Comparison of ENCODE assay signal across 10 cellular contexts in the genomic region with DNA sequence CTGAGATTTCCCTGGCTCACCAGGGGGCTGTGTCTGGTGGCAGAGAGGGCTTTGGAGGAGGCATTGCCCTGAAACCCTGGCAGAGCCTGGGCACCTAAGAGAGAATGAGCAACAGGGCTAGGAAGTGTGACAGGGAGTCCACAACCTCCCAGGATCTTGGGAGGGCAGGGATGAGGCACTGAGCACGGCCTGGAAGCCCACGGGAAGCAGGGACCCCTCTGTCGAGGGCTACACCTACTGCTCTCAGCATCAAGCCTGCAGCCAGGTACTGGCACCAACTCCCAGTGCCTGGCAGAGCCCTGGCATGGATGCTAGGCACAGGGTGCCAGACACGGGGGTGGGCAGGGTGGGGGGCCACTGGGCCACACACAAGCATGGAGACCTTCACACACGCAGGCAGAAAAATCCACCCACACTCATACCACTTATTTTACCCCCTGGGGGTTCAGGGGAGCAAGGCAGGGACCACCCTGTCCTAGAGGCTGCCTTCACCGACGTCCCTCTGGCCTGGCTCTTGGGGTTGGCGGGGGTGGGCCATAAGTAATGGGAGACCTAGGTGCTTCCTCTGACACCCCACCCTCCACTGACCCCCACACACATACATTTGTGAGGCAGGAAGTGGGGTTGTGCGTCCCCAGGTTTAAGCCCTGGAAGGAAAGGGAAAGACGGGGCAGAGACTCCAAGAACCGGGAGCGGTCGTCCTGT. TPM values are rescaled to one million over a fixed set of nuclear protein-coding genes. Genes with fewer than 3 reads are reported as not detected.
DNase-seq lines count a peak whose midpoint lies in the region; ATAC-seq, FAIRE-seq and TF ChIP-seq lines count a peak whose summit lies in the region.
"Had no signal": no experiment of that assay in that cellular context is flagged by ENCODE, and none has a peak within 500 bp of the region (broad histone marks: within the 10 kb centered on the region; RNA-seq: fewer than 3 reads in every experiment).

No MANE protein-coding gene starts in this region.

- H4K20me1 ChIP-seq in OCI-LY7 (ENCODE audit: insufficient read depth, low read length) = no peaks in the 10 kb centered on the region

- no peak for ATAC-seq in CD4-positive, CD25-positive, alpha-beta regulatory T cell (ENCODE audit: low read depth in 2 of 2)
- ATAC-seq in HG03521 (IDR thresholded peaks at IDR 0.05; ENCODE audit: unreplicated experiment) = no peak

- H3K4me3 ChIP-seq in CD4-positive, CD25-positive, alpha-beta regulatory T cell (ENCODE audit: low read depth, low read length) = no peak overlapping the region
- H3K4me3 ChIP-seq in OCI-LY7 (ENCODE audit: low read depth, low read length, poor library complexity, severe bottlenecking) (no peak overlapping the region), epithelial cell of proximal tubule (ENCODE audit: low read depth, low read length) (peak overlapping the region; percentile 46), ovary (peak overlapping the region; percentile 47)

- POLR2A ChIA-PET in OCI-LY7 (lab: Charles Lee) = no interaction called here

- BruUV-seq in OCI-LY7 (replicated peaks; lab: Mats Ljungman, UMichigan) = no TSS peak

- no peak overlapping the region for H2AFZ ChIP-seq in OCI-LY7 (ENCODE audit: low read length)

- peaks cover 14% of the 10 kb centered on the region for H3K27me3 ChIP-seq in CD4-positive, CD25-positive, alpha-beta regulatory T cell (ENCODE audit: control insufficient read depth, insufficient read depth, low read length)
- no peaks in the 10 kb centered on the region for H3K27me3 ChIP-seq in ovary

- no peak for TF ChIP-seq EP300 in ovary (IDR thresholded peaks at IDR 0.05)

- TF ChIP-seq POLR2A in ovary (IDR thresholded peaks at IDR 0.05) (no peak), GM12892 (IDR thresholded peaks at IDR 0.05; ENCODE audit: low read depth, low read length) (no peak)

- H3K9me3 Mint-ChIP-seq in CD4-positive, CD25-positive, alpha-beta regulatory T cell = peaks cover 0 to 1% (median 0%) of the 10 kb centered on the region in 7 donors

- H3K36me3 ChIP-seq in CD4-positive, CD25-positive, alpha-beta regulatory T cell (ENCODE audit: control insufficient read depth, insufficient read depth, low read length) = no peaks in the 10 kb centered on the region
- no peaks in the 10 kb centered on the region for H3K36me3 ChIP-seq in OCI-LY7 (ENCODE audit: insufficient read depth, low read length)
- no peaks in the 10 kb centered on the region for H3K36me3 ChIP-seq in ovary

- H3K9me2 ChIP-seq in OCI-LY7 (ENCODE audit: insufficient read depth, low read length) = no peaks in the 10 kb centered on the region

- H3K36me3 Mint-ChIP-seq in CD4-positive, CD25-positive, alpha-beta regulatory T cell = peaks cover 4% of the 10 kb centered on the region

- H3K27ac Mint-ChIP-seq in CD4-positive, CD25-positive, alpha-beta regulatory T cell = no peak overlapping the region

- no peak overlapping the region for H3K27ac ChIP-seq in CD4-positive, CD25-positive, alpha-beta regulatory T cell (ENCODE audit: insufficient read depth, low read length, poor library complexity, severe bottlenecking)
- no peak overlapping the region for H3K27ac ChIP-seq in OCI-LY7 (ENCODE audit: low read depth, low read length, poor library complexity, severe bottlenecking)
- peak overlapping the region in 1 of 2 donors; percentile 32 for H3K27ac ChIP-seq in ovary

- peaks cover 14% of the 10 kb centered on the region for H3K4me1 ChIP-seq in CD4-positive, CD25-positive, alpha-beta regulatory T cell (ENCODE audit: control insufficient read depth, insufficient read depth, low read length, poor library complexity, severe bottlenecking)
- no peaks in the 10 kb centered on the region for H3K4me1 ChIP-seq in OCI-LY7 (ENCODE audit: insufficient read depth, low read length, poor library complexity, severe bottlenecking)
- peaks cover 4% of the 10 kb centered on the region for H3K4me1 ChIP-seq in ovary (ENCODE audit: insufficient read depth)

- TF ChIP-seq CTCF in OCI-LY7 (conservative IDR thresholded peaks at IDR 0.05; ENCODE audit: low read length) = no peak
- TF ChIP-seq CTCF in epithelial cell of proximal tubule (conservative IDR thresholded peaks at IDR 0.05; ENCODE audit: low read depth, low read length) = no peak
- TF ChIP-seq CTCF in ovary (IDR thresholded peaks at IDR 0.05) = no peak

- H3K9me3 ChIP-seq in CD4-positive, CD25-positive, alpha-beta regulatory T cell (ENCODE audit: control insufficient read depth in 2 of 2, low read length in 2 of 2) = no peaks in the 10 kb centered on the region
- no peaks in the 10 kb centered on the region for H3K9me3 ChIP-seq in OCI-LY7 (ENCODE audit: low read length)
- no peaks in the 10 kb centered on the region for H3K9me3 ChIP-seq in ovary

- 33 to 45% (median 44%) methylated on average over 13 of the region's 13 CpGs for WGBS in ovary, 3 donors

- intact Hi-C loops in OCI-LY7 (cut with micrococcal nuclease; ENCODE audit: unreplicated experiment) (no loop called here), ovary (cut with DNase I) (loop anchor here (2.0 to 5.0 kb wide), 3 partner anchors 32 to 37 kb away; no protein-coding TSS in a partner anchor)

- CTCF ChIA-PET in OCI-LY7 (lab: Charles Lee; ENCODE audit: unreplicated experiment) = no interaction called here

- peaks cover 0 to 15% (median 2%) of the 10 kb centered on the region in 4 donors for H3K4me1 Mint-ChIP-seq in CD4-positive, CD25-positive, alpha-beta regulatory T cell

- no peak for FAIRE-seq in GM12892 (lab: Jason Lieb, UNC)
- FAIRE-seq: colon had no signal

- no peak for DNase-seq in CD4-positive, CD25-positive, alpha-beta regulatory T cell
- DNase-seq in OCI-LY7 (ENCODE audit: low spot score) = no peak
- DNase-seq in epithelial cell of proximal tubule (ENCODE audit: low read depth) = no peak
- DNase-seq in ovary = no peak
- no peak for DNase-seq in NCI-H128 (lab: John Stamatoyannopoulos, UW; ENCODE audit: unreplicated experiment)
- no peak for DNase-seq in medulla oblongata (ENCODE audit: extremely low spot score)
- no peak for DNase-seq in GM12892 (ENCODE audit: insufficient read length)

- H3K4me2 ChIP-seq in OCI-LY7 (ENCODE audit: low read length) = peak overlapping the region; percentile 58; the same call in 1 of the 2 replicates

- no peaks in the 10 kb centered on the region for H3K79me2 ChIP-seq in OCI-LY7 (ENCODE audit: insufficient read depth, low read depth, low read length)

- peak overlapping the region; percentile 64 to 86 (median 73) for H3K4me3 Mint-ChIP-seq in CD4-positive, CD25-positive, alpha-beta regulatory T cell

- peaks cover 58% of the 10 kb centered on the region for H3K27me3 Mint-ChIP-seq in CD4-positive, CD25-positive, alpha-beta regulatory T cell

RNA-seq across cellular contexts. Expression of a gene that starts 1.0 kb away (rescaled TPM):
- total RNA-seq in CD4-positive, CD25-positive, alpha-beta regulatory T cell = not detected
- not detected for polyA plus RNA-seq in CD4-positive, CD25-positive, alpha-beta regulatory T cell
- total RNA-seq in OCI-LY7 (2014; rRNA removed; shearing (Covaris generic)) = not detected in 2 replicates
- total RNA-seq in OCI-LY7 (2022) (not detected in 2 replicates), epithelial cell of proximal tubule (1.2 and 2.2 TPM in 2 replicates), ovary (10 to 100 TPM in 5 of 7 donors, 1 to 10 TPM in 2; 1.3 to 26.3 (median 17.1) TPM)
- 1 to 10 TPM; 4.6 to 5.1 TPM for polyA plus RNA-seq in ovary
- 0.45 TPM for polyA plus RNA-seq in GM12892 (2012; ENCODE audit: missing spikeins)

RNA-seq across cellular contexts. Expression of a gene that starts 13.7 kb away (rescaled TPM):
- not detected for total RNA-seq in CD4-positive, CD25-positive, alpha-beta regulatory T cell
- polyA plus RNA-seq in CD4-positive, CD25-positive, alpha-beta regulatory T cell = under 1 TPM in 1 of 4 donors, not detected in 3; 0.60 TPM
- not detected in 2 replicates for total RNA-seq in OCI-LY7 (2014; rRNA removed; shearing (Covaris generic))
- total RNA-seq in OCI-LY7 (2022) = not detected in 2 replicates
- total RNA-seq in epithelial cell of proximal tubule = 1.8 and 7.3 TPM in 2 replicates
- 10 to 100 TPM; 17.3 to 45.5 (median 24.8) TPM for total RNA-seq in ovary
- 10 to 100 TPM in 1 of 2 donors, 1 to 10 TPM in 1; 1.4 to 15.7 TPM for polyA plus RNA-seq in ovary
- 0.40 TPM for polyA plus RNA-seq in GM12892 (2012; ENCODE audit: missing spikeins)

RNA-seq across cellular contexts. Expression of a gene that starts 36.7 kb away (rescaled TPM):
- total RNA-seq in CD4-positive, CD25-positive, alpha-beta regulatory T cell = not detected
- polyA plus RNA-seq in CD4-positive, CD25-positive, alpha-beta regulatory T cell = not detected
- not detected in 2 replicates for total RNA-seq in OCI-LY7 (2014; rRNA removed; shearing (Covaris generic))
- total RNA-seq in OCI-LY7 (2022) = not detected in 2 replicates
- 0.36 TPM in 1 of 2 replicates, not detected in the other for total RNA-seq in epithelial cell of proximal tubule
- total RNA-seq in ovary = 100 to 1,000 TPM in 1 of 7 donors, 10 to 100 TPM in 4, 1 to 10 TPM in 2; 2.2 to 269 (median 10.9) TPM
- 10 to 100 TPM; 15.2 to 15.6 TPM for polyA plus RNA-seq in ovary
- not detected for polyA plus RNA-seq in GM12892 (2012; ENCODE audit: missing spikeins)

RNA-seq across cellular contexts. Expression of a gene that starts 51.0 kb away (rescaled TPM):
- total RNA-seq in CD4-positive, CD25-positive, alpha-beta regulatory T cell = 92.5 TPM
- 100 to 1,000 TPM; 119 to 141 (median 133) TPM for polyA plus RNA-seq in CD4-positive, CD25-positive, alpha-beta regulatory T cell
- total RNA-seq in OCI-LY7 (2014; rRNA removed; shearing (Covaris generic)) = 13.5 and 24.4 TPM in 2 replicates
- total RNA-seq in OCI-LY7 (2022) = 34.0 and 38.0 TPM in 2 replicates
- total RNA-seq in epithelial cell of proximal tubule = 97.9 and 120 TPM in 2 replicates
- total RNA-seq in ovary = 100 to 1,000 TPM in 1 of 7 donors, 10 to 100 TPM in 6; 35.8 to 113 (median 63.0) TPM
- polyA plus RNA-seq in ovary = 10 to 100 TPM; 32.5 to 66.0 TPM
- 35.2 TPM for polyA plus RNA-seq in GM12892 (2012; ENCODE audit: missing spikeins)

RNA-seq across cellular contexts. Expression of a gene that starts 53.4 kb away (rescaled TPM):
- not detected for total RNA-seq in CD4-positive, CD25-positive, alpha-beta regulatory T cell
- polyA plus RNA-seq in CD4-positive, CD25-positive, alpha-beta regulatory T cell = not detected
- total RNA-seq in OCI-LY7 (2014; rRNA removed; shearing (Covaris generic)) = not detected in 2 replicates
- 0.52 TPM in 1 of 2 replicates, not detected in the other for total RNA-seq in OCI-LY7 (2022)
- not detected in 2 replicates for total RNA-seq in epithelial cell of proximal tubule
- total RNA-seq in ovary = under 1 TPM in 2 of 7 donors, not detected in 5; 0.48 to 0.55 TPM
- polyA plus RNA-seq in ovary = under 1 TPM in 1 of 2 donors, not detected in 1; 0.11 TPM
- 0.40 TPM for polyA plus RNA-seq in GM12892 (2012; ENCODE audit: missing spikeins)
- total RNA-seq: Right ventricle myocardium superior had no signal

Comparison
In these comparisons a context has a peak if more than half of its experiments do, and no peak if none do; other contexts are left out.
1. H3K4me3 ChIP-seq: peak in epithelial cell of proximal tubule (single experiment) and ovary (single experiment); none in CD4-positive, CD25-positive, alpha-beta regulatory T cell (single experiment) and OCI-LY7 (single experiment).